20 cellular contexts compared by ENCODE assay signal in the genomic region with DNA sequence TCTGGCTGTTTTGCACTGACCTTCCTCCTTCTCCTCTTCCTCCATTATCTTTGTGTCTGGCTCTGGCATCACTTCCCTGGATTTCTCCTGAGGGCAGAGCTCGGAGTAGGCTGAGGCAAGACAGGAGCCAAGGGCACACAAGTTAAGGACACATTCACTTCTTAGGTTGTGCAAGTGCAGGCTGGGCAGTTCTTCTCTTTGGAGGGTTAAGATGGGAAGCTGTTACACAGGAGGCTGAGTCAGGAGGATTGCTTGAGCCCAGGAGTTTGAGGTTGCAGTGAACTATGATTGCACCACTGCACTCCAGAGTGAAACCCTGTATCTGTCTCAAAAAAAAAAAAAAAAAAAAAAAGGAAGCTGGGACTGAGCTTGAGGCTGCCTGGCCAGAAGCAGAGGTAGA.
DNase-seq lines count a peak whose midpoint lies in the region; ATAC-seq, FAIRE-seq and TF ChIP-seq lines count a peak whose summit lies in the region.
"Had no signal": no experiment of that assay in that cellular context is flagged by ENCODE, and none has a peak within 500 bp of the region (broad histone marks: within the 10 kb centered on the region; RNA-seq: fewer than 3 reads in every experiment).

No MANE protein-coding gene starts in this region.

- peak overlapping the region; percentile 4; the same call in 1 of the 2 replicates for H4K8ac ChIP-seq in H1 (ENCODE audit: extremely low read depth, insufficient read depth, low read length)

- H4K5ac ChIP-seq in H1 (ENCODE audit: insufficient read length, low read depth, low read length), result no peak overlapping the region

- no peaks in the 10 kb centered on the region for H3K27me3 ChIP-seq in H1 (replicated peaks in 1 of 4; ENCODE audit: control insufficient read depth in 3 of 4, extremely low read depth in 1 of 4, insufficient read depth in 3 of 4, low read length in 3 of 4)
- H3K27me3 ChIP-seq in naive thymus-derived CD4-positive, alpha-beta T cell (ENCODE audit: control insufficient read depth in 2 of 2, insufficient read depth in 2 of 2, low read length in 2 of 2), result no peaks in the 10 kb centered on the region
- H3K27me3 ChIP-seq: BLaER1 treated with 17β-estradiol and CSF1 and Interleukin-3, amounts not matched to agents 10 nM and 100 nM had no signal

- no peak overlapping the region for H3K4ac ChIP-seq in H1 (replicated peaks; ENCODE audit: insufficient read length, low read depth, low read length)

- TF ChIP-seq RAD21 in H1 (IDR thresholded peaks at IDR 0.05 in 1 of 2, conservative IDR thresholded peaks at IDR 0.05 in 1 of 2; ENCODE audit: low read depth in 2 of 2, low read length in 2 of 2), result no peak

- ATAC-seq in Right ventricle myocardium inferior, result peak; percentile 31
- ATAC-seq in GM21367 (IDR thresholded peaks at IDR 0.05; ENCODE audit: unreplicated experiment), result no peak
- ATAC-seq in naive thymus-derived CD4-positive, alpha-beta T cell, result no peak
- ATAC-seq: PC-3, T-helper 17 cell had no signal

- H2BK120ac ChIP-seq in H1 (replicated peaks; ENCODE audit: low read depth, low read length), result no peak overlapping the region

- no peaks in the 10 kb centered on the region for H3K36me3 Mint-ChIP-seq in naive thymus-derived CD4-positive, alpha-beta T cell

- H3K9me3 ChIP-seq in H1 (ENCODE audit: insufficient read depth in 2 of 2, low read depth in 1 of 2, low read length in 1 of 2), result no peaks in the 10 kb centered on the region
- no peaks in the 10 kb centered on the region for H3K9me3 ChIP-seq in naive thymus-derived CD4-positive, alpha-beta T cell (ENCODE audit: control insufficient read depth in 2 of 3, low read length in 3 of 3)
- H3K9me3 ChIP-seq: HAP-1, SK-N-SH had no signal

- H3K79me1 ChIP-seq in H1 (ENCODE audit: low read depth, low read length), result no peaks in the 10 kb centered on the region

- POLR2A ChIA-PET in H1 (lab: Charles Lee; ENCODE audit: partially characterized antibody), result interaction anchor here (0.8 kb wide), 1 partner anchor 10 kb away, joined by 3 read pairs; no protein-coding TSS in a partner anchor
- POLR2A ChIA-PET in naive thymus-derived CD4-positive, alpha-beta T cell (lab: Charles Lee), result no interaction called here

- no peak overlapping the region; the same call in 1 of the 2 replicates for H2BK12ac ChIP-seq in H1 (ENCODE audit: low read depth, low read length)

- FAIRE-seq in H1 (lab: Jason Lieb, UNC), result no peak
- FAIRE-seq: HTR-8/SVneo had no signal

- no peak overlapping the region for H3K4me2 ChIP-seq in H1 (ENCODE audit: insufficient read depth in 1 of 2, low read depth in 2 of 2, low read length in 2 of 2)
- H3K4me2 ChIP-seq: SK-N-SH had no signal

- intact Hi-C loops in Right ventricle myocardium inferior (cut with DNase I), result no loop called here
- intact Hi-C loops in cardiac septum (cut with DNase I), result no loop called here
- intact Hi-C loops in naive thymus-derived CD4-positive, alpha-beta T cell (cut with micrococcal nuclease), result no loop called here

- WGBS in H1 (ENCODE audit: extremely low coverage in 1 of 2, insufficient coverage in 1 of 2, insufficient read length in 1 of 2, insufficient replicate concordance in 2 of 2, low coverage in 1 of 2, low lambda C conversion rate in 2 of 2, missing lambda C conversion rate in 1 of 2), 2 experiments, result 100% methylated on average over 1 of the region's 1 CpG; no CpG with 5 or more reads in 1 of the 2 experiments

- TF ChIP-seq CTCF in H1 (IDR thresholded peaks at IDR 0.05; ENCODE audit: control extremely low read depth in 1 of 3, insufficient read depth in 1 of 3, low read depth in 1 of 3, low read length in 3 of 3), result no peak

- H3K4me3 Mint-ChIP-seq in naive thymus-derived CD4-positive, alpha-beta T cell, result no peak overlapping the region
- H3K4me3 Mint-ChIP-seq: T-helper 17 cell had no signal

- H3K9ac ChIP-seq in H1 (replicated peaks in 1 of 4; ENCODE audit: extremely low read depth in 1 of 4, low read depth in 3 of 4, low read length in 3 of 4), result no peak overlapping the region
- H3K9ac ChIP-seq: BLaER1 treated with 17β-estradiol and CSF1 and Interleukin-3, amounts not matched to agents 10 nM and 100 nM; SK-N-SH had no signal

- TF ChIP-seq POLR2A in H1 (IDR thresholded peaks at IDR 0.05; ENCODE audit: control extremely low read depth in 1 of 2, low read depth in 2 of 2, low read length in 2 of 2), result no peak

- no peaks in the 10 kb centered on the region for H3K36me3 ChIP-seq in H1 (ENCODE audit: control insufficient read depth in 2 of 4, insufficient read depth in 4 of 4, low read length in 3 of 4)
- H3K36me3 ChIP-seq in naive thymus-derived CD4-positive, alpha-beta T cell (ENCODE audit: control insufficient read depth in 2 of 3, insufficient read depth in 3 of 3, low read length in 3 of 3), result no peaks in the 10 kb centered on the region
- H3K36me3 ChIP-seq: BLaER1 treated with 17β-estradiol and CSF1 and Interleukin-3, amounts not matched to agents 10 nM and 100 nM; HAP-1 had no signal

- no peak overlapping the region for H3K23ac ChIP-seq in H1 (ENCODE audit: insufficient read length)

- H4K20me1 ChIP-seq in H1 (replicated peaks in 1 of 2; ENCODE audit: control insufficient read depth in 1 of 2, insufficient read depth in 2 of 2, low read length in 2 of 2), result no peaks in the 10 kb centered on the region
- H4K20me1 ChIP-seq: BLaER1 treated with 17β-estradiol and CSF1 and Interleukin-3, amounts not matched to agents 10 nM and 100 nM had no signal

- H3K56ac ChIP-seq in H1 (replicated peaks; ENCODE audit: insufficient read length, low read depth, low read length), result no peak overlapping the region

- no peaks in the 10 kb centered on the region for H3K23me2 ChIP-seq in H1 (ENCODE audit: low read depth, low read length)

- CTCF ChIA-PET in H1 (lab: Charles Lee; ENCODE audit: partially characterized antibody), result interaction anchor here (1.0 to 5.4 kb wide), 17 partner anchors 8 to 522 kb away, joined by 3 to 34 read pairs (median 5); a partner anchor contains a TSS
- CTCF ChIA-PET in naive thymus-derived CD4-positive, alpha-beta T cell (lab: Charles Lee), result no interaction called here

- no peak overlapping the region for H3K14ac ChIP-seq in H1 (ENCODE audit: insufficient read length)

- no peak for DNase-seq in Right ventricle myocardium inferior (ENCODE audit: missing footprints)
- no peak for DNase-seq in cardiac septum (ENCODE audit: low spot score)
- DNase-seq in NOMO-1 treated with DMSO at 0.1 percent for 48 hours (lab: John Stamatoyannopoulos, UW; ENCODE audit: unreplicated experiment), result peak; percentile 4
- DNase-seq in H1 (ENCODE audit: low read depth in 1 of 2, low spot score in 2 of 2), result no peak
- DNase-seq in naive thymus-derived CD4-positive, alpha-beta T cell, result no peak
- no peak for DNase-seq in iPS-NIHi7 (ENCODE audit: extremely low spot score)
- no peak for DNase-seq in dedifferentiated amniotic fluid mesenchymal stem cell (ENCODE audit: extremely low spot score)
- DNase-seq: 8988T, DMS 273 treated with DMSO at 0.1 percent for 48 hours, NCI-H1417 treated with DMSO at 0.1 percent for 48 hours, NCI-H2029 treated with DMSO at 0.1 percent for 48 hours, NCI-H510A treated with DMSO at 0.1 percent for 48 hours, PC-3, SK-N-SH, T-helper 17 cell had no signal

- peaks cover 0 to 3% (median 0%) of the 10 kb centered on the region in 11 donors for H3K9me3 Mint-ChIP-seq in naive thymus-derived CD4-positive, alpha-beta T cell

- TF ChIP-seq EP300 in H1 (IDR thresholded peaks at IDR 0.05; ENCODE audit: borderline replicate concordance in 1 of 2, low read depth in 2 of 2, low read length in 2 of 2), result no peak

- H3K27me3 Mint-ChIP-seq in naive thymus-derived CD4-positive, alpha-beta T cell, result peaks cover 0 to 15% (median 4%) of the 10 kb centered on the region in 5 donors

- H3K27ac ChIP-seq in H1 (ENCODE audit: low read depth, low read length), result no peak overlapping the region
- H3K27ac ChIP-seq in naive thymus-derived CD4-positive, alpha-beta T cell (ENCODE audit: low read depth, low read length), result no peak overlapping the region

- H2BK15ac ChIP-seq in H1 (ENCODE audit: low read length), result no peak overlapping the region

- no peak overlapping the region for H4K91ac ChIP-seq in H1 (replicated peaks; ENCODE audit: insufficient read length, low read length)

- no peaks in the 10 kb centered on the region for H3K4me1 Mint-ChIP-seq in naive thymus-derived CD4-positive, alpha-beta T cell

- H2AK5ac ChIP-seq in H1 (ENCODE audit: low read depth, low read length), result no peak overlapping the region

- H3K4me3 ChIP-seq in H1 (ENCODE audit: extremely low read depth in 1 of 4, insufficient read depth in 2 of 4, low read depth in 3 of 4, low read length in 4 of 4), result no peak overlapping the region
- H3K4me3 ChIP-seq in naive thymus-derived CD4-positive, alpha-beta T cell (ENCODE audit: low read length), result no peak overlapping the region
- H3K4me3 ChIP-seq: BLaER1 treated with 17β-estradiol and CSF1 and Interleukin-3, amounts not matched to agents 10 nM and 100 nM; HAP-1; K562 had no signal

- no peak overlapping the region for H3K27ac Mint-ChIP-seq in naive thymus-derived CD4-positive, alpha-beta T cell
- H3K27ac Mint-ChIP-seq: T-helper 17 cell had no signal

- H3K18ac ChIP-seq in H1 (ENCODE audit: extremely low read depth, low read length), result no peak overlapping the region

- H2AFZ ChIP-seq in H1 (ENCODE audit: low read length), result no peak overlapping the region

- no peak overlapping the region for H2BK5ac ChIP-seq in H1 (ENCODE audit: low read depth, low read length)

- H3K4me1 ChIP-seq in H1 (replicated peaks in 1 of 4; ENCODE audit: control insufficient read depth in 3 of 4, insufficient read depth in 4 of 4, low read length in 3 of 4), result no peaks in the 10 kb centered on the region; a peak in 1 of 7 replicates
- no peaks in the 10 kb centered on the region for H3K4me1 ChIP-seq in naive thymus-derived CD4-positive, alpha-beta T cell (ENCODE audit: control insufficient read depth in 2 of 2, insufficient read depth in 2 of 2, low read length in 2 of 2)
- H3K4me1 ChIP-seq: HAP-1 had no signal

- no peak overlapping the region for H2BK20ac ChIP-seq in H1 (ENCODE audit: low read length)

- H3K79me2 ChIP-seq in H1 (ENCODE audit: control insufficient read depth in 1 of 2, insufficient read depth in 2 of 2, low read length in 2 of 2), result no peaks in the 10 kb centered on the region

TF ChIP-seq in H1, 55 proteins besides CTCF, POLR2A, EP300 and RAD21 (continues in another document):
- TF ChIP-seq, protein P1, sequence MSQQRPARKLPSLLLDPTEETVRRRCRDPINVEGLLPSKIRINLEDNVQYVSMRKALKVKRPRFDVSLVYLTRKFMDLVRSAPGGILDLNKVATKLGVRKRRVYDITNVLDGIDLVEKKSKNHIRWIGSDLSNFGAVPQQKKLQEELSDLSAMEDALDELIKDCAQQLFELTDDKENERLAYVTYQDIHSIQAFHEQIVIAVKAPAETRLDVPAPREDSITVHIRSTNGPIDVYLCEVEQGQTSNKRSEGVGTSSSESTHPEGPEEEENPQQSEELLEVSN (IDR thresholded peaks at IDR 0.05), result no peak
- TF ChIP-seq CEBPB (IDR thresholded peaks at IDR 0.05; ENCODE audit: low read depth, low read length) (no peak), POLR2AphosphoS5 (IDR thresholded peaks at IDR 0.05; ENCODE audit: low read depth, low read length) (no peak), CREB1 (IDR thresholded peaks at IDR 0.05) (no peak), TBP (IDR thresholded peaks at IDR 0.05; ENCODE audit: low read depth, low read length) (no peak), SAP30 (IDR thresholded peaks at IDR 0.05; ENCODE audit: insufficient read depth, insufficient replicate concordance, low read length) (no peak), SIRT6 (IDR thresholded peaks at IDR 0.05; ENCODE audit: low read length) (no peak)
